In genomic region chr10:1660386-1660785, GRCh38 we compare ENCODE assay signal across 27 cellular contexts.
"Had no signal": no experiment of that assay in that cellular context is flagged by ENCODE, and none has a peak within 500 bp of the region (broad histone marks: within the 10 kb centered on the region; RNA-seq: fewer than 3 reads in every experiment).

No MANE protein-coding gene starts in this region.

- H3K27ac Mint-ChIP-seq: nephron; neural progenitor cell; stimulated activated naive CD8-positive, alpha-beta T cell treated with anti-CD3 and anti-CD28 coated beads, Interleukin-15, Interleukin-2, amounts not matched to agents 100 ng/mL and 50 ng/mL, for 24 hours had no signal

- H3K4me3 Mint-ChIP-seq: naive thymus-derived CD4-positive, alpha-beta T cell; nephron; neural progenitor cell; stimulated activated naive CD8-positive, alpha-beta T cell treated with anti-CD3 and anti-CD28 coated beads, Interleukin-15, Interleukin-2, amounts not matched to agents 100 ng/mL and 50 ng/mL, for 24 hours had no signal

- H3K79me2 ChIP-seq: hepatocyte had no signal

- H3K4me1 ChIP-seq: heart right ventricle, left ventricle myocardium inferior, suprapubic skin, tibial artery, upper lobe of right lung had no signal

- ATAC-seq: heart right ventricle; mucosa of descending colon; naive thymus-derived CD4-positive, alpha-beta T cell; right cardiac atrium; sciatic nerve; upper lobe of right lung had no signal

- H3K4me3 ChIP-seq: heart right ventricle, hepatocyte, left ventricle myocardium inferior, lung, mucosa of descending colon, neural progenitor cell, ovary, skin epidermis, suprapubic skin, thoracic aorta, tibial artery, upper lobe of right lung had no signal

- H3K27ac ChIP-seq: heart right ventricle, hepatocyte, left ventricle myocardium inferior, neural progenitor cell, neutrophil, ovary, skin epidermis, suprapubic skin, thoracic aorta, tibial artery, upper lobe of right lung had no signal

- H3K4me2 ChIP-seq: hepatocyte, neural progenitor cell had no signal

- H3K27me3 ChIP-seq: neural progenitor cell, ovary, upper lobe of right lung had no signal

- H3K9me3 Mint-ChIP-seq: stimulated activated naive CD8-positive, alpha-beta T cell treated with anti-CD3 and anti-CD28 coated beads, Interleukin-15, Interleukin-2, amounts not matched to agents 100 ng/mL and 50 ng/mL, for 24 hours had no signal

- H2AFZ ChIP-seq: hepatocyte, neural progenitor cell had no signal

- H3K36me3 Mint-ChIP-seq: naive thymus-derived CD4-positive, alpha-beta T cell; neural progenitor cell had no signal

- H3K9me3 ChIP-seq: heart right ventricle, left ventricle myocardium inferior, mucosa of descending colon, neutrophil, ovary, suprapubic skin, thoracic aorta, tibial artery, upper lobe of right lung had no signal

- DNase-seq: heart right ventricle; left ventricle myocardium inferior; midbrain; mucosa of descending colon; naive thymus-derived CD4-positive, alpha-beta T cell; occipital lobe; ovary; retina; right cardiac atrium; stimulated activated CD4-positive, alpha-beta T cell treated with anti-CD3 and anti-CD28 coated beads, Interleukin-12 subunit alpha, Interleukin-12 subunit beta, amount 100 ng/mL, for 4 hours; stimulated activated CD4-positive, alpha-beta T cell treated with anti-CD3 and anti-CD28 coated beads, Interleukin-15, amount 100 ng/mL, for 24 hours; stimulated activated CD4-positive, alpha-beta T cell treated with anti-CD3 and anti-CD28 coated beads, Interleukin-2, amount 100 ng/mL, for 24 hours; stimulated activated CD4-positive, alpha-beta T cell treated with anti-CD3 and anti-CD28 coated beads, Interleukin-4, amount 100 ng/mL, for 1 hour; stimulated activated naive CD4-positive, alpha-beta T cell; trophoblast cell; upper lobe of right lung had no signal

- H3K36me3 ChIP-seq: heart right ventricle, left ventricle myocardium inferior, neural progenitor cell, neutrophil, ovary, suprapubic skin, thoracic aorta, tibial artery, upper lobe of right lung had no signal

- H3K9ac ChIP-seq: neural progenitor cell had no signal
